Comparison of ENCODE assay signal across 34 cellular contexts in genomic region chr10:94094540-94094939, GRCh38.
"Had no signal": no experiment of that assay in that cellular context is flagged by ENCODE, and none has a peak within 500 bp of the region (broad histone marks: within the 10 kb centered on the region; RNA-seq: fewer than 3 reads in every experiment).

No MANE protein-coding gene starts in this region.

- H3K36me3 Mint-ChIP-seq: activated CD8-positive, alpha-beta memory T cell treated with anti-CD3 and anti-CD28 coated beads, Interleukin-2, amount 10 ng/mL, durations not matched to agents 7 days and 5 days; activated naive CD8-positive, alpha-beta T cell treated with anti-CD3 and anti-CD28 coated beads for 36 hours had no signal

- H3K27ac ChIP-seq: body of pancreas, breast epithelium, PC-9, SJCRH30, SK-N-MC, WERI-Rb-1 had no signal

- H3K4me3 ChIP-seq: body of pancreas, breast epithelium, MG63, PC-9, SJCRH30, SK-N-MC had no signal

- H3K4me1 Mint-ChIP-seq: activated CD4-positive, alpha-beta memory T cell treated with anti-CD3 and anti-CD28 coated beads, Interleukin-2, amount 10 ng/mL, durations not matched to agents 7 days and 5 days; activated CD8-positive, alpha-beta memory T cell treated with anti-CD3 and anti-CD28 coated beads, Interleukin-2, amount 10 ng/mL, durations not matched to agents 7 days and 5 days; activated naive CD8-positive, alpha-beta T cell treated with anti-CD3 and anti-CD28 coated beads for 36 hours; activated T-helper 17 cell treated with anti-CD3 and anti-CD28 coated beads, Interleukin-2, amount 50 U/mL, for 72 hours had no signal

- H3K9me3 Mint-ChIP-seq: activated CD4-positive, alpha-beta memory T cell treated with anti-CD3 and anti-CD28 coated beads, Interleukin-2, amount 10 ng/mL, durations not matched to agents 7 days and 5 days; activated naive CD8-positive, alpha-beta T cell treated with anti-CD3 and anti-CD28 coated beads for 36 hours; activated T-cell treated with anti-CD3 and anti-CD28 coated beads, Interleukin-2, amount 50 U/mL, for 72 hours; activated T-helper 17 cell treated with anti-CD3 and anti-CD28 coated beads, Interleukin-2, amount 50 U/mL, for 72 hours had no signal

- H3K36me3 ChIP-seq: breast epithelium, MG63, SJCRH30, WERI-Rb-1 had no signal

- ATAC-seq: activated CD8-positive, alpha-beta memory T cell treated with anti-CD3 and anti-CD28 coated beads, Interleukin-2, amount 10 ng/mL, durations not matched to agents 7 days and 5 days; activated T-cell treated with anti-CD3 and anti-CD28 coated beads, Interleukin-2, amount 50 U/mL, for 72 hours; activated T-helper 17 cell treated with anti-CD3 and anti-CD28 coated beads, Interleukin-2, amount 50 U/mL, for 72 hours; body of pancreas had no signal

- H3K27me3 ChIP-seq: body of pancreas, breast epithelium, MG63, SJCRH30 had no signal

- H3K4me1 ChIP-seq: body of pancreas, breast epithelium, SJCRH30 had no signal

- H3K9me3 ChIP-seq: body of pancreas, breast epithelium, MG63, SJCRH30 had no signal

- H3K4me3 Mint-ChIP-seq: activated CD4-positive, alpha-beta memory T cell treated with anti-CD3 and anti-CD28 coated beads, Interleukin-2, amount 10 ng/mL, durations not matched to agents 7 days and 5 days; activated CD8-positive, alpha-beta memory T cell treated with anti-CD3 and anti-CD28 coated beads, Interleukin-2, amount 10 ng/mL, durations not matched to agents 7 days and 5 days; activated naive CD8-positive, alpha-beta T cell treated with anti-CD3 and anti-CD28 coated beads for 36 hours; activated T-cell treated with anti-CD3 and anti-CD28 coated beads, Interleukin-2, amount 50 U/mL, for 72 hours; activated T-helper 17 cell treated with anti-CD3 and anti-CD28 coated beads, Interleukin-2, amount 50 U/mL, for 72 hours had no signal

- DNase-seq: activated CD4-positive, alpha-beta memory T cell treated with anti-CD3 and anti-CD28 coated beads, Interleukin-2, amount 10 ng/mL, durations not matched to agents 7 days and 5 days; activated CD4-positive, alpha-beta T cell treated with anti-CD3 and anti-CD28 coated beads for 1 hour; activated CD4-positive, alpha-beta T cell treated with anti-CD3 and anti-CD28 coated beads for 48 hours; activated CD4-positive, CD25-positive, alpha-beta regulatory T cell; activated CD8-positive, alpha-beta memory T cell treated with anti-CD3 and anti-CD28 coated beads for 24 hours; activated CD8-positive, alpha-beta memory T cell treated with anti-CD3 and anti-CD28 coated beads, Interleukin-2, amount 10 ng/mL, durations not matched to agents 7 days and 5 days; activated CD8-positive, alpha-beta memory T cell treated with anti-CD3 and anti-CD28 coated beads, Interleukin-2, amount 50 U/mL, for 48 hours; activated effector memory CD4-positive, alpha-beta T cell treated with anti-CD3 and anti-CD28 coated beads, Interleukin-2, amount 50 U/mL, for 16 hours; activated naive CD4-positive, alpha-beta T cell; activated naive CD4-positive, alpha-beta T cell treated with anti-CD3 and anti-CD28 coated beads, Interleukin-2, amount 50 U/mL, for 16 hours; activated naive CD8-positive, alpha-beta T cell treated with anti-CD3 and anti-CD28 coated beads for 36 hours; activated T-cell treated with anti-CD3 and anti-CD28 coated beads, Interleukin-2, amount 50 U/mL, for 72 hours; amniotic stem cell; body of pancreas; Kasumi-1; KG1; MG63; NCI-H1048; NCI-H1105 treated with DMSO at 0.1 percent for 48 hours; NCI-H1436; NCI-H1694; NCI-H1930; NCI-H2081 treated with DMSO at 0.1 percent for 48 hours; NCI-H510A; NCI-H526; NCI-H748 treated with DMSO at 0.1 percent for 48 hours; PC-9; SHP77; SJCRH30; T1000; WERI-Rb-1 had no signal

- H3K27ac Mint-ChIP-seq: activated CD4-positive, alpha-beta memory T cell treated with anti-CD3 and anti-CD28 coated beads, Interleukin-2, amount 10 ng/mL, durations not matched to agents 7 days and 5 days; activated CD8-positive, alpha-beta memory T cell treated with anti-CD3 and anti-CD28 coated beads, Interleukin-2, amount 10 ng/mL, durations not matched to agents 7 days and 5 days; activated naive CD8-positive, alpha-beta T cell treated with anti-CD3 and anti-CD28 coated beads for 36 hours; activated T-cell treated with anti-CD3 and anti-CD28 coated beads, Interleukin-2, amount 50 U/mL, for 72 hours; activated T-helper 17 cell treated with anti-CD3 and anti-CD28 coated beads, Interleukin-2, amount 50 U/mL, for 72 hours had no signal
